8 cellular contexts compared by ENCODE assay signal in genomic region chr1:202143011-202143767, GRCh38. TPM values are rescaled to one million over a fixed set of nuclear protein-coding genes. Genes with fewer than 3 reads are reported as not detected.
A peak's percentile ranks its signal among the peaks of the same experiment; 100 is the strongest.
DNase-seq lines count a peak whose midpoint lies in the region; ATAC-seq and TF ChIP-seq lines count a peak whose summit lies in the region.

No MANE protein-coding gene starts in this region.

- H3K36me3 ChIP-seq in GM06990 (ENCODE audit: control insufficient read depth, insufficient read depth, low read length) (peaks cover 12% of the 10 kb centered on the region), HEK293 (ENCODE audit: control insufficient read depth in 2 of 2, insufficient read depth in 1 of 2, low read length in 2 of 2) (peaks cover 0 to 21% of the 10 kb centered on the region in 2 experiments; a peak in 1 of 3 replicates), NT2/D1 (ENCODE audit: insufficient read depth, insufficient read length, low read length) (peaks cover 26% of the 10 kb centered on the region), left lung (peaks cover 0 to 29% of the 10 kb centered on the region in 2 donors), thoracic aorta (no peaks in the 10 kb centered on the region)

- H3K9me3 ChIP-seq in HEK293 (ENCODE audit: control insufficient read depth, insufficient read depth, low read depth, low read length) = no peaks in the 10 kb centered on the region
- no peaks in the 10 kb centered on the region for H3K9me3 ChIP-seq in NT2/D1 (ENCODE audit: insufficient read depth, low read length)
- no peaks in the 10 kb centered on the region for H3K9me3 ChIP-seq in left lung
- no peaks in the 10 kb centered on the region for H3K9me3 ChIP-seq in thoracic aorta

- POLR2A ChIA-PET in HEK293 (lab: Yijun Ruan, JAX) = interaction anchor here (2.4 kb wide), 1 partner anchor 12 kb away, joined by 8 read pairs; no protein-coding TSS in a partner anchor

- ATAC-seq in left lung (peak; percentile 61), thoracic aorta (ENCODE audit: insufficient number of reproducible peaks, low FRiP score, low read depth) (no peak), HG03457 (IDR thresholded peaks at IDR 0.05; ENCODE audit: unreplicated experiment) (no peak)

- H3K27ac ChIP-seq in HEK293 (ENCODE audit: extremely low read depth, low read depth, low read length) (peak overlapping the region; percentile 90), left lung (peak overlapping the region; percentile 89 to 98), thoracic aorta (peak overlapping the region; percentile 85 to 86)

- no peak for DNase-seq in GM06990 (ENCODE audit: extremely low read depth, insufficient read length)
- no peak for DNase-seq in NT2/D1 (ENCODE audit: low read depth, low spot score)
- DNase-seq in cardiac fibroblast (ENCODE audit: low read depth in 2 of 2) = peak; percentile 18 to 20
- DNase-seq in left lung = peak; percentile 72 to 86
- no peak for DNase-seq in thoracic aorta (ENCODE audit: low spot score)
- no peak for DNase-seq in NCI-H524 (lab: John Stamatoyannopoulos, UW)

- H3K4me1 ChIP-seq in HEK293 (ENCODE audit: control insufficient read depth, insufficient read depth, low read length) = no peaks in the 10 kb centered on the region; the same call in 1 of the 2 replicates
- peaks cover 5% of the 10 kb centered on the region for H3K4me1 ChIP-seq in NT2/D1 (ENCODE audit: insufficient read depth, insufficient read length)
- H3K4me1 ChIP-seq in left lung = peaks cover 13 to 40% of the 10 kb centered on the region in 2 donors
- peaks cover 6 to 36% of the 10 kb centered on the region in 2 donors for H3K4me1 ChIP-seq in thoracic aorta (ENCODE audit: control insufficient read depth in 1 of 2, low read depth in 2 of 2)

- intact Hi-C loops in left lung (cut with DNase I) = no loop called here

- H3K9ac ChIP-seq in NT2/D1 (ENCODE audit: insufficient read length, low read depth) = peak overlapping the region; percentile 88

- H3K4me3 ChIP-seq in GM06990 (replicated peaks; ENCODE audit: low read depth, low read length) (peak overlapping the region; percentile 93), HEK293 (ENCODE audit: low read depth, low read length) (peak overlapping the region; percentile 79), NT2/D1 (ENCODE audit: insufficient read length, low read depth) (peak overlapping the region; percentile 85), cardiac fibroblast (replicated peaks in 1 of 2; ENCODE audit: low read depth in 2 of 2, low read length in 2 of 2) (peak overlapping the region; percentile 84 to 91), left lung (peak overlapping the region; percentile 92 to 96), thoracic aorta (peak overlapping the region; percentile 93)

- CTCF ChIA-PET in HEK293 (lab: Yijun Ruan, JAX) = interaction anchor here (0.6 to 3.2 kb wide), 8 partner anchors 9 to 276 kb away, joined by 3 to 16 read pairs (median 4); no protein-coding TSS in a partner anchor

- TF ChIP-seq CTCF in GM06990 (IDR thresholded peaks at IDR 0.05; ENCODE audit: insufficient read depth, low read length, poor library complexity, severe bottlenecking) (no peak), HEK293 (tag by site-specific recombination; IDR thresholded peaks at IDR 0.05) (no peak), cardiac fibroblast (IDR thresholded peaks at IDR 0.05; ENCODE audit: low read depth, low read length) (no peak), left lung (IDR thresholded peaks at IDR 0.05) (no peak), thoracic aorta (IDR thresholded peaks at IDR 0.05) (no peak)

- H3K27me3 ChIP-seq in GM06990 (replicated peaks; ENCODE audit: control insufficient read depth, insufficient read depth, low read length) (no peaks in the 10 kb centered on the region), NT2/D1 (ENCODE audit: insufficient read depth, insufficient read length) (peaks cover 17% of the 10 kb centered on the region), left lung (no peaks in the 10 kb centered on the region), thoracic aorta (replicated peaks; ENCODE audit: insufficient read depth) (no peaks in the 10 kb centered on the region)

TF ChIP-seq in HEK293, 187 proteins besides CTCF, POLR2A, EP300 and RAD21 (continues in another document):
- no peak for TF ChIP-seq ZNF510 (tag by site-specific recombination; IDR thresholded peaks at IDR 0.05; ENCODE audit: insufficient replicate concordance)
- TF ChIP-seq, protein P1, sequence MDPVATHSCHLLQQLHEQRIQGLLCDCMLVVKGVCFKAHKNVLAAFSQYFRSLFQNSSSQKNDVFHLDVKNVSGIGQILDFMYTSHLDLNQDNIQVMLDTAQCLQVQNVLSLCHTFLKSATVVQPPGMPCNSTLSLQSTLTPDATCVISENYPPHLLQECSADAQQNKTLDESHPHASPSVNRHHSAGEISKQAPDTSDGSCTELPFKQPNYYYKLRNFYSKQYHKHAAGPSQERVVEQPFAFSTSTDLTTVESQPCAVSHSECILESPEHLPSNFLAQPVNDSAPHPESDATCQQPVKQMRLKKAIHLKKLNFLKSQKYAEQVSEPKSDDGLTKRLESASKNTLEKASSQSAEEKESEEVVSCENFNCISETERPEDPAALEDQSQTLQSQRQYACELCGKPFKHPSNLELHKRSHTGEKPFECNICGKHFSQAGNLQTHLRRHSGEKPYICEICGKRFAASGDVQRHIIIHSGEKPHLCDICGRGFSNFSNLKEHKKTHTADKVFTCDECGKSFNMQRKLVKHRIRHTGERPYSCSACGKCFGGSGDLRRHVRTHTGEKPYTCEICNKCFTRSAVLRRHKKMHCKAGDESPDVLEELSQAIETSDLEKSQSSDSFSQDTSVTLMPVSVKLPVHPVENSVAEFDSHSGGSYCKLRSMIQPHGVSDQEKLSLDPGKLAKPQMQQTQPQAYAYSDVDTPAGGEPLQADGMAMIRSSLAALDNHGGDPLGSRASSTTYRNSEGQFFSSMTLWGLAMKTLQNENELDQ (tag by site-specific recombination; IDR thresholded peaks at IDR 0.05; ENCODE audit: low read depth) = no peak
- TF ChIP-seq ZNF132 (tag by site-specific recombination; IDR thresholded peaks at IDR 0.05; ENCODE audit: borderline replicate concordance) = no peak
- TF ChIP-seq ZNF19 (tag by site-specific recombination; IDR thresholded peaks at IDR 0.05; ENCODE audit: low read depth) = no peak
- TF ChIP-seq, protein P2, sequence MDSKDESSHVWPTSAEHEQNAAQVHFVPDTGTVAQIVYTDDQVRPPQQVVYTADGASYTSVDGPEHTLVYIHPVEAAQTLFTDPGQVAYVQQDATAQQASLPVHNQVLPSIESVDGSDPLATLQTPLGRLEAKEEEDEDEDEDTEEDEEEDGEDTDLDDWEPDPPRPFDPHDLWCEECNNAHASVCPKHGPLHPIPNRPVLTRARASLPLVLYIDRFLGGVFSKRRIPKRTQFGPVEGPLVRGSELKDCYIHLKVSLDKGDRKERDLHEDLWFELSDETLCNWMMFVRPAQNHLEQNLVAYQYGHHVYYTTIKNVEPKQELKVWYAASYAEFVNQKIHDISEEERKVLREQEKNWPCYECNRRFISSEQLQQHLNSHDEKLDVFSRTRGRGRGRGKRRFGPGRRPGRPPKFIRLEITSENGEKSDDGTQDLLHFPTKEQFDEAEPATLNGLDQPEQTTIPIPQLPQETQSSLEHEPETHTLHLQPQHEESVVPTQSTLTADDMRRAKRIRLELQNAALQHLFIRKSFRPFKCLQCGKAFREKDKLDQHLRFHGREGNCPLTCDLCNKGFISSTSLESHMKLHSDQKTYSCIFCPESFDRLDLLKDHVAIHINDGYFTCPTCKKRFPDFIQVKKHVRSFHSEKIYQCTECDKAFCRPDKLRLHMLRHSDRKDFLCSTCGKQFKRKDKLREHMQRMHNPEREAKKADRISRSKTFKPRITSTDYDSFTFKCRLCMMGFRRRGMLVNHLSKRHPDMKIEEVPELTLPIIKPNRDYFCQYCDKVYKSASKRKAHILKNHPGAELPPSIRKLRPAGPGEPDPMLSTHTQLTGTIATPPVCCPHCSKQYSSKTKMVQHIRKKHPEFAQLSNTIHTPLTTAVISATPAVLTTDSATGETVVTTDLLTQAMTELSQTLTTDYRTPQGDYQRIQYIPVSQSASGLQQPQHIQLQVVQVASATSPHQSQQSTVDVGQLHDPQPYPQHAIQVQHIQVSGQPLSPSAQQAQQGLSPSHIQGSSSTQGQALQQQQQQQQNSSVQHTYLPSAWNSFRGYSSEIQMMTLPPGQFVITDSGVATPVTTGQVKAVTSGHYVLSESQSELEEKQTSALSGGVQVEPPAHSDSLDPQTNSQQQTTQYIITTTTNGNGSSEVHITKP (tag by site-specific recombination; IDR thresholded peaks at IDR 0.05) = peak; percentile 57
- TF ChIP-seq ZNF48 (tag by site-specific recombination; IDR thresholded peaks at IDR 0.05) = no peak
- TF ChIP-seq, protein P3, sequence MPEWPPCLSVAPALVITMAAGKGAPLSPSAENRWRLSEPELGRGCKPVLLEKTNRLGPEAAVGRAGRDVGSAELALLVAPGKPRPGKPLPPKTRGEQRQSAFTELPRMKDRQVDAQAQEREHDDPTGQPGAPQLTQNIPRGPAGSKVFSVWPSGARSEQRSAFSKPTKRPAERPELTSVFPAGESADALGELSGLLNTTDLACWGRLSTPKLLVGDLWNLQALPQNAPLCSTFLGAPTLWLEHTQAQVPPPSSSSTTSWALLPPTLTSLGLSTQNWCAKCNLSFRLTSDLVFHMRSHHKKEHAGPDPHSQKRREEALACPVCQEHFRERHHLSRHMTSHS (tag by site-specific recombination; IDR thresholded peaks at IDR 0.05) = no peak
- TF ChIP-seq GLI4 (tag by site-specific recombination; IDR thresholded peaks at IDR 0.05) = no peak
- no peak for TF ChIP-seq ZNF776 (tag by site-specific recombination; IDR thresholded peaks at IDR 0.05; ENCODE audit: borderline replicate concordance)
- TF ChIP-seq KLF1 (tag by site-specific recombination; IDR thresholded peaks at IDR 0.05) = 0 out of 2 replicates have a peak, but pooled peaks have one; percentile 9
- no peak for TF ChIP-seq ZNF473 (tag by site-specific recombination; IDR thresholded peaks at IDR 0.05)
- 0 out of 2 replicates have a peak, but pooled peaks have one; percentile 46 for TF ChIP-seq ZBTB48 (tag by site-specific recombination; IDR thresholded peaks at IDR 0.05)
- no peak for TF ChIP-seq ZNF248 (tag by site-specific recombination; IDR thresholded peaks at IDR 0.05)

RNA-seq across cellular contexts. Expression of gene ARL8A, which starts 1.3 kb away (rescaled TPM):
- total RNA-seq in left lung = 100 to 1,000 TPM in 1 of 2 donors, 10 to 100 TPM in 1; 91.2 to 112 TPM
- 10 to 100 TPM; 36.3 to 41.0 TPM for total RNA-seq in thoracic aorta

RNA-seq across cellular contexts. Expression of gene PTPN7, which starts 17.2 kb away (rescaled TPM):
- total RNA-seq in left lung (10 to 100 TPM in 1 of 2 donors, 1 to 10 TPM in 1; 2.7 to 11.7 TPM), thoracic aorta (1 to 10 TPM; 4.3 to 6.1 TPM)

RNA-seq across cellular contexts. Expression of gene GPR37L1, which starts 20.5 kb away (rescaled TPM):
- total RNA-seq in left lung (under 1 TPM; 0.05 to 0.09 TPM), thoracic aorta (not detected)

RNA-seq across cellular contexts. Expression of gene LGR6, which starts 50.4 kb away (rescaled TPM):
- total RNA-seq in left lung (1 to 10 TPM; 1.5 TPM), thoracic aorta (10 to 100 TPM; 76.6 to 99.0 TPM)

Comparison
In these comparisons a context has a peak if more than half of its experiments do, and no peak if none do; other contexts are left out.
1. DNase-seq: peak in cardiac fibroblast (2 of 2) and left lung (2 of 2); none in GM06990 (single experiment), NT2/D1 (single experiment), thoracic aorta (single experiment) and NCI-H524 (0 of 2).
2. Peak in every context shown above with its lines, with median percentiles within 50 percentile points of each other: H3K4me3 ChIP-seq and H3K27ac ChIP-seq.